Comparison of ENCODE assay signal across 13 cellular contexts in genomic region chr17:22694362-22695227, GRCh38.
DNase-seq lines count a peak whose midpoint lies in the region; ATAC-seq and TF ChIP-seq lines count a peak whose summit lies in the region.
"Had no signal": no experiment of that assay in that cellular context is flagged by ENCODE, and none has a peak within 500 bp of the region (broad histone marks: within the 10 kb centered on the region; RNA-seq: fewer than 3 reads in every experiment).

No MANE protein-coding gene starts in this region.

- H3K36me3 Mint-ChIP-seq in Caco-2 (ENCODE audit: insufficient read depth, unreplicated experiment) (no peaks in the 10 kb centered on the region), mesothelial cell of epicardium (peaks cover 2% of the 10 kb centered on the region)

- in situ Hi-C loops in Panc1 (cut with HindIII; ENCODE audit: low pct_unique_long_range_greater_than_20kb, low sequenced_read_pairs) = no loop called here

- DNase-seq in Caco-2 (peak in 1 of 2 experiments; percentile 11), H7 (peak; percentile 49), Panc1 (ENCODE audit: low read depth, low spot score) (no peak), mesothelial cell of epicardium (ENCODE audit: low spot score in 2 of 2, unreplicated experiment in 2 of 2) (no peak), NCI-H446 treated with DMSO at 0.1 percent for 48 hours (lab: John Stamatoyannopoulos, UW) (no peak), sigmoid colon (no peak)
- DNase-seq: activated CD4-positive, alpha-beta T cell treated with anti-CD3 and anti-CD28 coated beads, Interleukin-2, amount 50 U/mL, for 4 hours; activated gamma-delta T cell treated with Interleukin-2 at 50 U/mL for 16 hours; KBM-7; NCI-H2081 treated with DMSO at 0.1 percent for 48 hours; T-helper 1 cell had no signal

- H3K9me3 ChIP-seq in Caco-2 (0 out of 2 replicates have a peak, but pooled peaks cover 8% of the 10 kb centered on the region), Panc1 (ENCODE audit: control insufficient read depth, insufficient read depth, low read depth, low read length) (no peaks in the 10 kb centered on the region), sigmoid colon (peaks cover 0 to 38% (median 0%) of the 10 kb centered on the region in 4 donors)

- BruUV-seq in Caco-2 (replicated peaks; lab: Mats Ljungman, UMichigan) = no TSS peak
- no TSS peak for BruUV-seq in Panc1 (replicated peaks; lab: Mats Ljungman, UMichigan)

- TF ChIP-seq POLR2A in sigmoid colon (IDR thresholded peaks at IDR 0.05) = no peak

- WGBS in sigmoid colon, 2 donors = 82 to 88% methylated on average over 33 of the region's 33 CpGs

- H3K36me3 ChIP-seq in Caco-2 (ENCODE audit: control insufficient read depth, insufficient read depth, low read length) (no peaks in the 10 kb centered on the region), H7 (replicated peaks; ENCODE audit: control insufficient read depth, insufficient read depth, low read length) (no peaks in the 10 kb centered on the region), Panc1 (ENCODE audit: control insufficient read depth, insufficient read depth, low read length) (no peaks in the 10 kb centered on the region), sigmoid colon (no peaks in the 10 kb centered on the region)

- no peak overlapping the region for H3K27ac Mint-ChIP-seq in Caco-2 (ENCODE audit: unreplicated experiment)
- H3K27ac Mint-ChIP-seq in mesothelial cell of epicardium = no peak overlapping the region
- H3K27ac Mint-ChIP-seq: nephron had no signal

- H3K27me3 ChIP-seq in Caco-2 (replicated peaks; ENCODE audit: control insufficient read depth, insufficient read depth, low read length) (no peaks in the 10 kb centered on the region), H7 (ENCODE audit: control insufficient read depth, insufficient read depth, low read length) (no peaks in the 10 kb centered on the region), Panc1 (ENCODE audit: control insufficient read depth, insufficient read depth, low read length) (no peaks in the 10 kb centered on the region), sigmoid colon (no peaks in the 10 kb centered on the region)

- POLR2A ChIA-PET in Caco-2 (lab: Charles Lee) (no interaction called here), Panc1 (lab: Charles Lee) (no interaction called here)

- H3K4me3 Mint-ChIP-seq in Caco-2 (ENCODE audit: unreplicated experiment) (no peak overlapping the region), mesothelial cell of epicardium (no peak overlapping the region)
- H3K4me3 Mint-ChIP-seq: nephron had no signal

- no peak for TF ChIP-seq EP300 in sigmoid colon (IDR thresholded peaks at IDR 0.05)

- peak; percentile 17 to 25 for TF ChIP-seq CTCF in Caco-2 (IDR thresholded peaks at IDR 0.05; ENCODE audit: insufficient read depth in 1 of 2, low read depth in 1 of 2, low read length in 1 of 2, severe bottlenecking in 1 of 2, unreplicated experiment in 1 of 2)
- TF ChIP-seq CTCF in Panc1 (IDR thresholded peaks at IDR 0.05) = peak; percentile 87
- peak; percentile 56 for TF ChIP-seq CTCF in mesothelial cell of epicardium (IDR thresholded peaks at IDR 0.05; ENCODE audit: unreplicated experiment)
- no peak for TF ChIP-seq CTCF in sigmoid colon (IDR thresholded peaks at IDR 0.05)

- H3K4me1 Mint-ChIP-seq in Caco-2 (ENCODE audit: low read depth, unreplicated experiment) = no peaks in the 10 kb centered on the region
- H3K4me1 Mint-ChIP-seq in mesothelial cell of epicardium = no peaks in the 10 kb centered on the region
- H3K4me1 Mint-ChIP-seq: nephron had no signal

- ATAC-seq in Panc1 (peak; percentile 63; the same call in 1 of the 2 replicates), HG03571 (IDR thresholded peaks at IDR 0.05; ENCODE audit: unreplicated experiment) (no peak)

- H3K27me3 Mint-ChIP-seq in Caco-2 (ENCODE audit: insufficient read depth, unreplicated experiment) (no peaks in the 10 kb centered on the region), mesothelial cell of epicardium (ENCODE audit: low read depth) (no peaks in the 10 kb centered on the region)

- CTCF ChIA-PET in Caco-2 (lab: Charles Lee) = no interaction called here
- CTCF ChIA-PET in Panc1 (lab: Charles Lee) = no interaction called here

- H3K4me1 ChIP-seq in Caco-2 (no peaks in the 10 kb centered on the region), Panc1 (ENCODE audit: control insufficient read depth, insufficient read depth, low read length) (no peaks in the 10 kb centered on the region), sigmoid colon (no peaks in the 10 kb centered on the region)

- H3K27ac ChIP-seq in Panc1 (ENCODE audit: low read length) (no peak overlapping the region), sigmoid colon (no peak overlapping the region)

- H3K4me3 ChIP-seq in Caco-2 (ENCODE audit: low read depth, low read length) = no peak overlapping the region
- H3K4me3 ChIP-seq in H7 (ENCODE audit: insufficient read depth, low read depth, low read length) = no peak overlapping the region
- H3K4me3 ChIP-seq in Panc1 (ENCODE audit: low read depth in 2 of 2, low read length in 2 of 2) = no peak overlapping the region
- H3K4me3 ChIP-seq in sigmoid colon = no peak overlapping the region

- intact Hi-C loops in Caco-2 (cut with micrococcal nuclease; ENCODE audit: unreplicated experiment) = no loop called here
- intact Hi-C loops in Panc1 (cut with micrococcal nuclease; ENCODE audit: unreplicated experiment) = no loop called here
- intact Hi-C loops in sigmoid colon (cut with DNase I) = no loop called here

- H3K9me3 Mint-ChIP-seq in Caco-2 (ENCODE audit: unreplicated experiment) = peaks cover 18% of the 10 kb centered on the region
- H3K9me3 Mint-ChIP-seq in mesothelial cell of epicardium = peaks cover 60% of the 10 kb centered on the region

Comparison
In these comparisons a context has a peak if more than half of its experiments do, and no peak if none do; other contexts are left out.
1. CTCF ChIP-seq: peak in Caco-2 (2 of 2), Panc1 (single experiment) and mesothelial cell of epicardium (single experiment); none in sigmoid colon (0 of 4).